In the genomic region with DNA sequence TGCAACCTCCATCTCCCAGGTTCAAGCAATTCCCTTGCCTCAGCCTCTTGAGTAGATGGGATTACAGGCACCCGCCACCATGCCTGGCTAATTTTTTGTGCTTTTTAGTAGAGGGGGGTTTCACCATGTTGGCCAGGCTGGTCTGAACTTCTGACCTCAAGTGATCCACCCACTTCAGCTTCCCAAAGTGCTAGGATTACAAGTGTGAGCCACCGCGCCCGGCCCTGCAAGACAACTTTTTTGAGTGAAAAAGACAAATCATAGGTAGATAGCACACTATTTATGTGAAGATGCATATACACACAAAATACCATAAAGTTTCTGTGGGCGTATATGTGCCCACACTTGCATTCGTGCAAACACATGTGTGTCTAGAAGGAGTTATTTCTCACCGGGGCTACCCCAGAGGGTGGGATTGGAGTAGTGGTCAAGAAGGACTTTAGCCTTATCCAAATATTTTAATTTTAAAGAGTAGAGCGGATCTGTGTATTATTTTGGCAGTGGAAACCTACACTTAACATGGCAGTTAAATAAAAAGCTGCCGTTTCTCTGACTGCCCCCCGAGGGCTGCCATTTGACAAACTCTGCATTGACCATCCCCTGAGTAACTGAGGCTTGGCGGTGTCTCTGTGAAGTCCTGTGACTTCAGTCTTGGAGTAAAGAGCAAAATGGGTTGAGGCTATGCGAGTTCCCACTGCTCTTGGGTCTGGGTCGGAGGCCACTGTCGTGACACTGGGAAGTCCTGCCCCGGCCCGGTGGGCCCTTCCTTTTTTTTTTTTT, we compare ENCODE assay signal across 9 cellular contexts.
"Had no signal": no experiment of that assay in that cellular context is flagged by ENCODE, and none has a peak within 500 bp of the region (broad histone marks: within the 10 kb centered on the region; RNA-seq: fewer than 3 reads in every experiment).

No MANE protein-coding gene starts in this region.

- H3K9me3 Mint-ChIP-seq: GM23338, H9, HFFc6 had no signal

- H3K36me3 ChIP-seq: HAP-1 had no signal

- H3K9ac ChIP-seq: GM23248 had no signal

- H3K27ac ChIP-seq: GM23248 had no signal

- ATAC-seq: GM23338, HCT116 had no signal

- H3K4me3 Mint-ChIP-seq: GM23338, H9, HFFc6 had no signal

- H2AFZ ChIP-seq: GM23248 had no signal

- H3K9me3 ChIP-seq: HAP-1 had no signal

- DNase-seq: GM23248, GOT3, H7, H9, HCEC 1CT, HFFc6 had no signal

- H3K27ac Mint-ChIP-seq: GM23338, H9, HFFc6 had no signal

- H3K4me3 ChIP-seq: GM23248, GM23338, HAP-1 had no signal

- H3K4me2 ChIP-seq: GM23338 had no signal
